ENCODE assay signal across 1 cellular context in the genomic region with DNA sequence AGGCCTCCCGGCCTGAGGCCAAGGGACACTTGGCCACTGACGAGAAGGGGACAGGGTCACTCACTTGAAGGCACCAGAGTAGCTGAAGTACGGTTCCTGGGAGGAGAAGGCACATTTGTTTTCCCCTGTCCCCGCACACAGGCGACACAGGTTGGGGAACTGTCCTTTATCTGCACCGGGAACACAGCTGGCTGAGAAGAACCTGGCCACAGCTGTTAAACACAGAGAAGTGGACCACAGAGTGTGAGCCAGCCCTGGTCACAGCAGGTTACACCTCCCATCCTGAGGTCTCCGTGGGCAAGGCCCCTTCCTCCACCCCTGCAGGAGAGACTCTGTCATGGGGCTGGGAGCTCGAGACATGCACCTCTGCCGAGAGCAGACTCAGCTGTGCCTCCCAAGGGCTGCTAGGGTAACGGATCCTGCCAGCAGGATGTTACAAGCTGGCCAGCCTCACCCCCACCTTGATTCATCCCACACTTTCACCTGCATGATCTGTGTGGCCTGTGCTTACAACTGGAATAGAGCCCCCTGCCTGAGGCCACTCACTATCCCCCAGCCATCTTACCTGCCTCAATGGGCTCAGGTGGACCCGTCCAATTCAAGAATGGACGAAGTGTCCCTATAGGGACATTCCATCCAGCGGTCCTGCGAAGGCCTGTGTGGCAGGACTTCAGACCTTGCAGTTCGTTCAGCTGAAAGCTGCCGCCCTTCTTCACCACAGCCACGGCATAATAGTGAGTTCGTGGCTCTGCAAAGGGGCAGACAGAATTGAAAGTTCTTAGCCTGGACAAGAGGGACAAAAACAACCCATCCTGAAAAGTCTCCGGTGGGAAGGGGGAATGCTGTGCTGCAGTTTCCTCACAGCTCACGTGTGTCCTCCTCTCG.
TF ChIP-seq lines count a peak whose summit lies in the region.

No MANE protein-coding gene starts in this region.

TF ChIP-seq in K562, 482 proteins besides CTCF, POLR2A, EP300 and RAD21:
- no peak for TF ChIP-seq ZNF586 (CRISPR knock-in tag; conservative IDR thresholded peaks at IDR 0.05)
- TF ChIP-seq CHAMP1 (IDR thresholded peaks at IDR 0.05): no peak
- TF ChIP-seq, protein P1, sequence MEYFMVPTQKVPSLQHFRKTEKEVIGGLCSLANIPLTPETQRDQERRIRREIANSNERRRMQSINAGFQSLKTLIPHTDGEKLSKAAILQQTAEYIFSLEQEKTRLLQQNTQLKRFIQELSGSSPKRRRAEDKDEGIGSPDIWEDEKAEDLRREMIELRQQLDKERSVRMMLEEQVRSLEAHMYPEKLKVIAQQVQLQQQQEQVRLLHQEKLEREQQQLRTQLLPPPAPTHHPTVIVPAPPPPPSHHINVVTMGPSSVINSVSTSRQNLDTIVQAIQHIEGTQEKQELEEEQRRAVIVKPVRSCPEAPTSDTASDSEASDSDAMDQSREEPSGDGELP (CRISPR knock-in tag; IDR thresholded peaks at IDR 0.05; ENCODE audit: borderline replicate concordance): 0 out of 2 replicates have a peak, but pooled peaks have one; percentile 30
- TF ChIP-seq, protein P2, sequence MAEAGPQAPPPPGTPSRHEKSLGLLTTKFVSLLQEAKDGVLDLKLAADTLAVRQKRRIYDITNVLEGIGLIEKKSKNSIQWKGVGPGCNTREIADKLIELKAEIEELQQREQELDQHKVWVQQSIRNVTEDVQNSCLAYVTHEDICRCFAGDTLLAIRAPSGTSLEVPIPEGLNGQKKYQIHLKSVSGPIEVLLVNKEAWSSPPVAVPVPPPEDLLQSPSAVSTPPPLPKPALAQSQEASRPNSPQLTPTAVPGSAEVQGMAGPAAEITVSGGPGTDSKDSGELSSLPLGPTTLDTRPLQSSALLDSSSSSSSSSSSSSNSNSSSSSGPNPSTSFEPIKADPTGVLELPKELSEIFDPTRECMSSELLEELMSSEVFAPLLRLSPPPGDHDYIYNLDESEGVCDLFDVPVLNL (CRISPR knock-in tag; IDR thresholded peaks at IDR 0.05; ENCODE audit: low read depth): 0 out of 2 replicates have a peak, but pooled peaks have one; percentile 0
TF ChIP-seq in K562: peak in this region for 2.
